In genomic region chr9:92947268-92948031, GRCh38 we compare ENCODE assay signal across 8 cellular contexts. TPM values are rescaled to one million over a fixed set of nuclear protein-coding genes. Genes with fewer than 3 reads are reported as not detected.
DNase-seq lines count a peak whose midpoint lies in the region; FAIRE-seq lines count a peak whose summit lies in the region.

FGD3 (plus strand) TSS chr9:92947523; CDS start chr9:92976257, 28,734 bp downstream.

- H3K27ac Mint-ChIP-seq in activated T-cell treated with anti-CD3 and anti-CD28 coated beads, Interleukin-2, amount 50 U/mL, for 24 hours: peak within 1 kb of the TSS; percentile 71

- no peak for FAIRE-seq in frontal cortex (lab: Jason Lieb, UNC)

- no peaks in the 10 kb centered on the region for H3K27me3 Mint-ChIP-seq in activated T-cell treated with anti-CD3 and anti-CD28 coated beads, Interleukin-2, amount 50 U/mL, for 24 hours

- DNase-seq in Daoy (ENCODE audit: low read depth) (peak; percentile 44), NCI-H2196 treated with DMSO at 0.1 percent for 48 hours (lab: John Stamatoyannopoulos, UW; ENCODE audit: unreplicated experiment) (peak; percentile 25), frontal cortex (ENCODE audit: low spot score in 2 of 2) (peak in 1 of 2 donors; percentile 56), occipital lobe (lab: John Stamatoyannopoulos, UW) (no peak), DMS114 treated with DMSO at 0.1 percent for 48 hours (lab: John Stamatoyannopoulos, UW; ENCODE audit: unreplicated experiment) (no peak), anterior cingulate cortex (lab: John Stamatoyannopoulos, UW) (no peak), ecto neural progenitor cell (ENCODE audit: low spot score) (no peak)
- DNase-seq in activated T-cell treated with anti-CD3 and anti-CD28 coated beads, Interleukin-2, amount 50 U/mL, for 24 hours: peak; percentile 72

- H3K4me3 Mint-ChIP-seq in activated T-cell treated with anti-CD3 and anti-CD28 coated beads, Interleukin-2, amount 50 U/mL, for 24 hours: peak within 1 kb of the TSS; percentile 86

- H3K9me3 Mint-ChIP-seq in activated T-cell treated with anti-CD3 and anti-CD28 coated beads, Interleukin-2, amount 50 U/mL, for 24 hours: no peaks in the 10 kb centered on the region

- peaks cover 56% of the 10 kb centered on the region for H3K4me1 Mint-ChIP-seq in activated T-cell treated with anti-CD3 and anti-CD28 coated beads, Interleukin-2, amount 50 U/mL, for 24 hours (ENCODE audit: low read depth)

- H3K36me3 Mint-ChIP-seq in activated T-cell treated with anti-CD3 and anti-CD28 coated beads, Interleukin-2, amount 50 U/mL, for 24 hours (ENCODE audit: low read depth): no peaks in the 10 kb centered on the region

RNA-seq across cellular contexts. Expression of gene FGD3, which starts in this region (rescaled TPM):
- 0.06 and 0.65 TPM in 2 replicates for total RNA-seq in Daoy (2014; rRNA removed; shearing (Covaris generic))
- 17.9 TPM for total RNA-seq in frontal cortex
- total RNA-seq in occipital lobe: 14.2 TPM

Comparison
In these comparisons a context has a peak if more than half of its experiments do, and no peak if none do; other contexts are left out.
1. Peak in DNase-seq in Daoy; RNA of the gene not detected or under 1 TPM.
2. DNase-seq: peak in NCI-H2196 treated with DMSO at 0.1 percent for 48 hours (single experiment) and activated T-cell treated with anti-CD3 and anti-CD28 coated beads, Interleukin-2, amount 50 U/mL, for 24 hours (single experiment); none in occipital lobe (single experiment), DMS114 treated with DMSO at 0.1 percent for 48 hours (single experiment), anterior cingulate cortex (0 of 58) and ecto neural progenitor cell (single experiment).